34 cellular contexts compared by ENCODE assay signal in genomic region chr18:78199002-78199401, GRCh38.
"Had no signal": no experiment of that assay in that cellular context is flagged by ENCODE, and none has a peak within 500 bp of the region (broad histone marks: within the 10 kb centered on the region; RNA-seq: fewer than 3 reads in every experiment).

No MANE protein-coding gene starts in this region.

- ATAC-seq: activated CD8-positive, alpha-beta T cell treated with anti-CD3 and anti-CD28 coated beads for 36 hours; activated naive CD4-positive, alpha-beta T cell treated with anti-CD3 and anti-CD28 coated beads, Interleukin-2, amount 50 U/mL, for 72 hours; activated T-cell treated with anti-CD3 and anti-CD28 coated beads, Interleukin-2, amount 50 U/mL, for 4 hours; activated T-cell treated with anti-CD3 and anti-CD28 coated beads, Interleukin-2, amount 50 U/mL, for 72 hours; activated T-helper 17 cell treated with anti-CD3 and anti-CD28 coated beads, Interleukin-2, amount 50 U/mL, for 72 hours; body of pancreas had no signal

- H3K4me3 ChIP-seq: adrenal gland, body of pancreas, breast epithelium had no signal

- H3K36me3 Mint-ChIP-seq: activated CD4-positive, alpha-beta memory T cell treated with anti-CD3 and anti-CD28 coated beads for 36 hours; activated naive CD4-positive, alpha-beta T cell treated with anti-CD3 and anti-CD28 coated beads, Interleukin-2, amount 10 ng/mL, durations not matched to agents 7 days and 5 days; activated naive CD8-positive, alpha-beta T cell treated with anti-CD3 and anti-CD28 coated beads for 36 hours had no signal

- H3K27ac ChIP-seq: adrenal gland, body of pancreas, brain microvascular endothelial cell, breast epithelium, VCaP had no signal

- H3K36me3 ChIP-seq: adrenal gland, brain microvascular endothelial cell, breast epithelium had no signal

- H3K27me3 ChIP-seq: adrenal gland, body of pancreas, brain microvascular endothelial cell, breast epithelium had no signal

- H3K27me3 Mint-ChIP-seq: activated B cell treated with CpG ODN at 0.5 μM for 24 hours; activated CD4-positive, alpha-beta memory T cell treated with anti-CD3 and anti-CD28 coated beads for 36 hours; activated CD4-positive, alpha-beta T cell treated with anti-CD3 and anti-CD28 coated beads, Interleukin-2, amount 10 ng/mL, durations not matched to agents 24 days and 14 days; activated CD8-positive, alpha-beta T cell treated with anti-CD3 and anti-CD28 coated beads for 36 hours; activated naive CD4-positive, alpha-beta T cell treated with anti-CD3 and anti-CD28 coated beads, Interleukin-2, amount 10 ng/mL, durations not matched to agents 7 days and 5 days; activated naive CD8-positive, alpha-beta T cell treated with anti-CD3 and anti-CD28 coated beads for 36 hours; activated T-helper 17 cell treated with anti-CD3 and anti-CD28 coated beads, Interleukin-2, amount 50 U/mL, for 72 hours had no signal

- H3K4me3 Mint-ChIP-seq: activated B cell treated with CpG ODN at 0.5 μM for 24 hours; activated CD4-positive, alpha-beta memory T cell treated with anti-CD3 and anti-CD28 coated beads for 36 hours; activated CD4-positive, alpha-beta T cell treated with anti-CD3 and anti-CD28 coated beads, Interleukin-2, amount 10 ng/mL, durations not matched to agents 24 days and 14 days; activated CD8-positive, alpha-beta T cell treated with anti-CD3 and anti-CD28 coated beads for 36 hours; activated naive CD4-positive, alpha-beta T cell treated with anti-CD3 and anti-CD28 coated beads, Interleukin-2, amount 10 ng/mL, durations not matched to agents 7 days and 5 days; activated naive CD8-positive, alpha-beta T cell treated with anti-CD3 and anti-CD28 coated beads for 36 hours; activated T-cell treated with anti-CD3 and anti-CD28 coated beads, Interleukin-2, amount 50 U/mL, for 4 hours; activated T-cell treated with anti-CD3 and anti-CD28 coated beads, Interleukin-2, amount 50 U/mL, for 72 hours; activated T-helper 1 cell treated with anti-CD3 and anti-CD28 coated beads, Interleukin-12 subunit alpha, Interleukin-12 subunit beta, Interleukin-2, Interleukin-4 antibody, amounts not matched to agents 30 ng/mL and 10 ng/mL and 1 ng/mL, durations not matched to agents 14 hours and 24 hours and 36 hours; activated T-helper 17 cell treated with anti-CD3 and anti-CD28 coated beads, Interleukin-2, amount 50 U/mL, for 72 hours; T-helper 1 cell treated with Interleukin-12 subunit alpha and Interleukin-12 subunit beta and Interleukin-4 antibody, amounts not matched to agents 30 μg/mL and 1 μg/mL, for 36 hours; T-helper 2 cell treated with Interferon-gamma antibody and Interleukin-4, amounts not matched to agents 5 μg/mL and 100 μg/mL, for 36 hours had no signal

- H3K4me1 ChIP-seq: adrenal gland, body of pancreas, breast epithelium had no signal

- H3K27ac Mint-ChIP-seq: activated B cell treated with CpG ODN at 0.5 μM for 24 hours; activated CD4-positive, alpha-beta memory T cell treated with anti-CD3 and anti-CD28 coated beads for 36 hours; activated CD4-positive, alpha-beta T cell treated with anti-CD3 and anti-CD28 coated beads, Interleukin-2, amount 10 ng/mL, durations not matched to agents 24 days and 14 days; activated CD8-positive, alpha-beta T cell treated with anti-CD3 and anti-CD28 coated beads for 36 hours; activated naive CD4-positive, alpha-beta T cell treated with anti-CD3 and anti-CD28 coated beads, Interleukin-2, amount 10 ng/mL, durations not matched to agents 7 days and 5 days; activated naive CD4-positive, alpha-beta T cell treated with anti-CD3 and anti-CD28 coated beads, Interleukin-2, amount 50 U/mL, for 72 hours; activated naive CD8-positive, alpha-beta T cell treated with anti-CD3 and anti-CD28 coated beads for 36 hours; activated T-cell treated with anti-CD3 and anti-CD28 coated beads, Interleukin-2, amount 50 U/mL, for 72 hours; activated T-helper 1 cell treated with anti-CD3 and anti-CD28 coated beads, Interleukin-12 subunit alpha, Interleukin-12 subunit beta, Interleukin-2, Interleukin-4 antibody, amounts not matched to agents 30 ng/mL and 10 ng/mL and 1 ng/mL, durations not matched to agents 14 hours and 24 hours and 36 hours; activated T-helper 17 cell treated with anti-CD3 and anti-CD28 coated beads, Interleukin-2, amount 50 U/mL, for 72 hours; T-helper 1 cell treated with Interleukin-12 subunit alpha and Interleukin-12 subunit beta and Interleukin-4 antibody, amounts not matched to agents 30 μg/mL and 1 μg/mL, for 36 hours; T-helper 2 cell treated with Interferon-gamma antibody and Interleukin-4, amounts not matched to agents 5 μg/mL and 100 μg/mL, for 36 hours had no signal

- H3K4me1 Mint-ChIP-seq: activated B cell treated with CpG ODN at 0.5 μM for 24 hours; activated CD4-positive, alpha-beta T cell treated with anti-CD3 and anti-CD28 coated beads, Interleukin-2, amount 10 ng/mL, durations not matched to agents 24 days and 14 days; activated naive CD4-positive, alpha-beta T cell treated with anti-CD3 and anti-CD28 coated beads, Interleukin-2, amount 10 ng/mL, durations not matched to agents 7 days and 5 days; activated naive CD8-positive, alpha-beta T cell treated with anti-CD3 and anti-CD28 coated beads for 36 hours; activated T-helper 17 cell treated with anti-CD3 and anti-CD28 coated beads, Interleukin-2, amount 50 U/mL, for 72 hours had no signal

- H3K9me3 ChIP-seq: adrenal gland, body of pancreas, breast epithelium had no signal

- DNase-seq: activated B cell treated with CpG ODN at 0.5 μM for 24 hours; activated CD4-positive, alpha-beta memory T cell treated with anti-CD3 and anti-CD28 coated beads for 36 hours; activated CD4-positive, alpha-beta T cell treated with anti-CD3 and anti-CD28 coated beads for 4 hours; activated CD4-positive, alpha-beta T cell treated with anti-CD3 and anti-CD28 coated beads, Interleukin-2, amount 10 ng/mL, durations not matched to agents 24 days and 14 days; activated CD4-positive, alpha-beta T cell treated with anti-CD3 and anti-CD28 coated beads, Interleukin-2, amount 50 U/mL, for 1 hour; activated CD4-positive, alpha-beta T cell treated with anti-CD3 and anti-CD28 coated beads, Interleukin-2, amount 50 U/mL, for 4 hours; activated CD4-positive, CD25-positive, alpha-beta regulatory T cell treated with anti-CD3 and anti-CD28 coated beads, Interleukin-2, amount 50 U/mL, for 72 hours; activated CD8-positive, alpha-beta memory T cell treated with anti-CD3 and anti-CD28 coated beads, Interleukin-2, amount 50 U/mL, for 4 hours; activated CD8-positive, alpha-beta T cell treated with anti-CD3 and anti-CD28 coated beads for 36 hours; activated effector memory CD4-positive, alpha-beta T cell treated with anti-CD3 and anti-CD28 coated beads, Interleukin-2, amount 50 U/mL, for 16 hours; activated gamma-delta T cell treated with Interleukin-2 at 50 U/mL for 16 hours; activated naive CD4-positive, alpha-beta T cell; activated naive CD4-positive, alpha-beta T cell treated with anti-CD3 and anti-CD28 coated beads, Interleukin-2, amount 10 ng/mL, durations not matched to agents 7 days and 5 days; activated naive CD8-positive, alpha-beta T cell treated with anti-CD3 and anti-CD28 coated beads for 36 hours; activated T-cell treated with anti-CD3 and anti-CD28 coated beads for 4 hours; activated T-cell treated with anti-CD3 and anti-CD28 coated beads, Interleukin-2, amount 50 U/mL, for 1 hour; activated T-cell treated with anti-CD3 and anti-CD28 coated beads, Interleukin-2, amount 50 U/mL, for 4 hours; activated T-cell treated with anti-CD3 and anti-CD28 coated beads, Interleukin-2, amount 50 U/mL, for 72 hours; adrenal gland; amniotic stem cell; aorta; body of pancreas; brain microvascular endothelial cell; central memory CD4-positive, alpha-beta T cell; T-helper 1 cell; T-helper 2 cell; T-helper 9 cell had no signal
